ENCODE assay signal across 8 cellular contexts in genomic region chr17:1628856-1629646, GRCh38. TPM values are rescaled to one million over a fixed set of nuclear protein-coding genes. Genes with fewer than 3 reads are reported as not detected.
DNase-seq lines count a peak whose midpoint lies in the region; ATAC-seq and TF ChIP-seq lines count a peak whose summit lies in the region.

No MANE protein-coding gene starts in this region.

- DNase-seq in Calu3, result peak; percentile 81
- peak; percentile 87 for DNase-seq in IMR-90
- peak; percentile 79 for DNase-seq in activated T-cell treated with anti-CD3 and anti-CD28 coated beads for 4 hours
- DNase-seq in epithelial cell of esophagus (ENCODE audit: low read depth), result peak; percentile 93
- peak; percentile 95 to 97 (median 96) for DNase-seq in mucosa of descending colon
- peak; percentile 84 to 88 for DNase-seq in stimulated activated CD8-positive, alpha-beta memory T cell treated with anti-CD3 and anti-CD28 coated beads, Interleukin-2, amount 100 ng/mL, for 48 hours (ENCODE audit: low read depth in 2 of 2)

- peak overlapping the region; percentile 71 for H3K4me3 ChIP-seq in IMR-90 (ENCODE audit: insufficient read depth, low read depth, low read length)
- peak overlapping the region; percentile 97 for H3K4me3 ChIP-seq in OCI-LY3 (ENCODE audit: low read length)
- H3K4me3 ChIP-seq in epithelial cell of esophagus (ENCODE audit: low read length), result peak overlapping the region; percentile 73
- peak overlapping the region; percentile 50 for H3K4me3 ChIP-seq in mucosa of descending colon

- CTCF ChIA-PET in Calu3 (lab: Charles Lee), result interaction anchor here (1.0 to 3.2 kb wide), 3 partner anchors 10 to 55 kb away, joined by 3 to 54 read pairs (median 5); no protein-coding TSS in a partner anchor
- CTCF ChIA-PET in IMR-90 (lab: Yijun Ruan, JAX), result interaction anchor here (1.5 to 3.2 kb wide), 3 partner anchors 10 to 55 kb away, joined by 3 to 23 read pairs (median 6); partner anchors contain the start of gene RILP

- 1% methylated on average over 29 of the region's 84 CpGs; no CpG with 5 or more reads in 1 of the 2 experiments for WGBS in IMR-90 (ENCODE audit: extremely low coverage in 2 of 2, insufficient read length in 1 of 2), 2 experiments

- no peak overlapping the region for H2BK120ac ChIP-seq in IMR-90 (ENCODE audit: low read depth, low read length)

- H2BK5ac ChIP-seq in IMR-90 (ENCODE audit: low read depth, low read length, poor library complexity, severe bottlenecking), result peak overlapping the region; percentile 38

- H3K27me3 Mint-ChIP-seq in Calu3 (ENCODE audit: unreplicated experiment), result peaks cover 41% of the 10 kb centered on the region

- TF ChIP-seq CTCF in Calu3 (IDR thresholded peaks at IDR 0.05; ENCODE audit: unreplicated experiment) (no peak), IMR-90 (conservative IDR thresholded peaks at IDR 0.05; ENCODE audit: low read depth, low read length) (peak; percentile 42; the same call in 1 of the 2 replicates), OCI-LY3 (IDR thresholded peaks at IDR 0.05; ENCODE audit: low read depth, low read length) (peak; percentile 43), epithelial cell of esophagus (IDR thresholded peaks at IDR 0.05; ENCODE audit: insufficient read depth, low read depth, low read length, missing control alignments) (no peak), mucosa of descending colon (IDR thresholded peaks at IDR 0.05) (no peak)

- intact Hi-C loops in Calu3 (cut with micrococcal nuclease; ENCODE audit: unreplicated experiment), result no loop called here
- intact Hi-C loops in IMR-90 (cut with micrococcal nuclease), result loop anchor here (1.0 to 5.0 kb wide), 2 partner anchors 37 to 55 kb away; no protein-coding TSS in a partner anchor
- intact Hi-C loops in mucosa of descending colon (cut with DNase I, micrococcal nuclease), result loop anchor here in 1 of 2 donors (5.0 kb wide), 1 partner anchor 52 kb away; no protein-coding TSS in a partner anchor

- no peaks in the 10 kb centered on the region for H3K79me1 ChIP-seq in IMR-90 (ENCODE audit: low read depth in 1 of 2, low read length in 2 of 2)

- peak overlapping the region; percentile 9 for H3K23ac ChIP-seq in IMR-90 (ENCODE audit: low read depth, low read length)

- peak; percentile 41 for TF ChIP-seq RAD21 in IMR-90 (IDR thresholded peaks at IDR 0.05; ENCODE audit: low read length)

- peak overlapping the region; percentile 70 to 87; a peak in 3 of 4 replicates for H4K8ac ChIP-seq in IMR-90 (ENCODE audit: low read depth in 2 of 2, low read length in 2 of 2)

- in situ Hi-C loops in IMR-90 (cut with MboI; ENCODE audit: low sequenced_read_pairs), result no loop called here

- peak overlapping the region; percentile 65 for H4K5ac ChIP-seq in IMR-90 (ENCODE audit: low read depth, low read length)

- peak overlapping the region; percentile 33; the same call in 1 of the 2 replicates for H3K14ac ChIP-seq in IMR-90 (replicated peaks; ENCODE audit: low read depth, low read length)

- peak overlapping the region; percentile 51; the same call in 1 of the 2 replicates for H2AK5ac ChIP-seq in IMR-90 (ENCODE audit: low read depth, low read length)

- H3K27ac ChIP-seq in IMR-90 (ENCODE audit: insufficient read depth, low read length) (peak overlapping the region; percentile 64), OCI-LY3 (ENCODE audit: low read length) (peak overlapping the region; percentile 56)

- H3K9me1 ChIP-seq in IMR-90 (ENCODE audit: insufficient read depth, low read length), result no peaks in the 10 kb centered on the region

- TF ChIP-seq POLR2A in IMR-90 (IDR thresholded peaks at IDR 0.05; ENCODE audit: low read depth, low read length), result 0 out of 2 replicates have a peak, but pooled peaks have one; percentile 23

- H2AFZ ChIP-seq in IMR-90 (replicated peaks; ENCODE audit: low read length, poor library complexity) (peak overlapping the region; percentile 96), OCI-LY3 (ENCODE audit: low read depth, low read length) (peak overlapping the region; percentile 27; the same call in 1 of the 2 replicates)

- peak overlapping the region; percentile 7; the same call in 1 of the 2 replicates for H3K18ac ChIP-seq in IMR-90 (ENCODE audit: low read depth, low read length)

- H3K36me3 ChIP-seq in IMR-90 (ENCODE audit: control insufficient read depth, insufficient read depth, low read length) (no peaks in the 10 kb centered on the region), OCI-LY3 (replicated peaks; ENCODE audit: low read depth, low read length) (no peaks in the 10 kb centered on the region), mucosa of descending colon (ENCODE audit: low read depth) (peaks cover 3% of the 10 kb centered on the region)

- H3K56ac ChIP-seq in IMR-90 (ENCODE audit: extremely low read depth, insufficient read depth, low read length), result no peak overlapping the region

- ATAC-seq in GM21423 (IDR thresholded peaks at IDR 0.05; ENCODE audit: unreplicated experiment) (peak; percentile 42), IMR-90 (ENCODE audit: low read depth) (peak; percentile 85), mucosa of descending colon (peak; percentile 88)

- H3K9ac ChIP-seq in IMR-90 (ENCODE audit: low read depth, low read length) (peak overlapping the region; percentile 75), OCI-LY3 (ENCODE audit: low read length) (peak overlapping the region; percentile 81)

- H3K9me3 ChIP-seq in IMR-90 (ENCODE audit: control insufficient read depth, insufficient read depth, low read length), result no peaks in the 10 kb centered on the region
- no peaks in the 10 kb centered on the region for H3K9me3 ChIP-seq in OCI-LY3 (ENCODE audit: insufficient read depth, low read length)
- no peaks in the 10 kb centered on the region for H3K9me3 ChIP-seq in mucosa of descending colon

- no peak overlapping the region for H2BK20ac ChIP-seq in IMR-90 (ENCODE audit: low read depth, low read length)

- BruUV-seq in Calu3 (replicated peaks; lab: Mats Ljungman, UMichigan), result no TSS peak
- no TSS peak for BruUV-seq in IMR-90 (replicated peaks; lab: Mats Ljungman, UMichigan)

- POLR2A ChIA-PET in IMR-90 (lab: Charles Lee; ENCODE audit: unreplicated experiment), result interaction anchor here (0.6 kb wide), 1 partner anchor 370 kb away, joined by 4 read pairs; no protein-coding TSS in a partner anchor

- no peaks in the 10 kb centered on the region for H3K79me2 ChIP-seq in OCI-LY3 (ENCODE audit: low read length)

- H3K27ac Mint-ChIP-seq in Calu3 (ENCODE audit: unreplicated experiment), result peak overlapping the region; percentile 85

- H4K91ac ChIP-seq in IMR-90 (ENCODE audit: insufficient read depth, low read depth, low read length), result peak overlapping the region; percentile 47

- H2BK15ac ChIP-seq in IMR-90 (ENCODE audit: low read depth, low read length), result peak overlapping the region; percentile 41; the same call in 1 of the 3 replicates

- no peaks in the 10 kb centered on the region for H3K4me1 Mint-ChIP-seq in Calu3 (ENCODE audit: low read depth, unreplicated experiment)

- H3K9me3 Mint-ChIP-seq in Calu3 (ENCODE audit: low read depth, unreplicated experiment), result no peaks in the 10 kb centered on the region

- peaks cover 11% of the 10 kb centered on the region; the same call in 1 of the 2 replicates for H3K27me3 ChIP-seq in IMR-90 (ENCODE audit: control insufficient read depth, insufficient read depth, low read length)
- H3K27me3 ChIP-seq in OCI-LY3 (ENCODE audit: low read depth, low read length), result peaks cover 3% of the 10 kb centered on the region

- H3K4me2 ChIP-seq in IMR-90 (ENCODE audit: low read depth, low read length) (peak overlapping the region; percentile 98), OCI-LY3 (ENCODE audit: low read length) (peak overlapping the region; percentile 99)

- peaks cover 16% of the 10 kb centered on the region for H3K36me3 Mint-ChIP-seq in Calu3 (ENCODE audit: insufficient read depth, unreplicated experiment)

- H3K4ac ChIP-seq in IMR-90 (ENCODE audit: low read depth, low read length), result peak overlapping the region; percentile 44

- H2AK9ac ChIP-seq in IMR-90 (replicated peaks; ENCODE audit: low read depth, low read length, poor library complexity), result peak overlapping the region; percentile 67

- no peaks in the 10 kb centered on the region for H4K20me1 ChIP-seq in IMR-90 (ENCODE audit: insufficient read depth, low read length)
- H4K20me1 ChIP-seq in OCI-LY3 (ENCODE audit: insufficient read depth, low read length), result no peaks in the 10 kb centered on the region

- peaks cover 5% of the 10 kb centered on the region for H3K4me1 ChIP-seq in IMR-90 (ENCODE audit: control insufficient read depth, insufficient read depth, low read length)
- H3K4me1 ChIP-seq in OCI-LY3 (ENCODE audit: low read length), result peaks cover 25% of the 10 kb centered on the region
- peaks cover 6% of the 10 kb centered on the region for H3K4me1 ChIP-seq in mucosa of descending colon (ENCODE audit: low read depth)

- H3K4me3 Mint-ChIP-seq in Calu3 (ENCODE audit: low read depth, unreplicated experiment), result peak overlapping the region; percentile 85

- dilution Hi-C loops in IMR-90 (cut with HindIII; ENCODE audit: low sequenced_read_pairs, unreplicated experiment), result no loop called here

TF ChIP-seq in IMR-90, 13 proteins besides CTCF, POLR2A, EP300 and RAD21 (continues in another document):
- TF ChIP-seq SMC3 (IDR thresholded peaks at IDR 0.05; ENCODE audit: low read depth, low read length) (peak; percentile 9; the same call in 1 of the 2 replicates), MAZ (IDR thresholded peaks at IDR 0.05; ENCODE audit: borderline replicate concordance, low read depth, low read length) (peak; percentile 61; the same call in 1 of the 2 replicates)

RNA-seq across cellular contexts. Expression of gene SLC43A2, which starts 0.4 kb away (rescaled TPM):
- 3.3 TPM in 2 replicates for total RNA-seq in Calu3 (2022)
- total RNA-seq in IMR-90 (2012; rRNA removed), result 3.3 and 3.8 TPM in 2 replicates
- polyA plus RNA-seq in IMR-90 (2012; rRNA removed), result 9.0 and 10.3 TPM in 2 replicates
- 6.7 and 12.6 TPM in 2 replicates for polyA plus RNA-seq in IMR-90 (2012; cell fraction: cytosol; rRNA removed)
- polyA plus RNA-seq in IMR-90 (2012; cell fraction: nucleus; rRNA removed; ENCODE audit: low replicate concordance), result 6.9 and 14.7 TPM in 2 replicates
- 10 to 100 TPM; 12.7 to 30.8 (median 23.7) TPM for total RNA-seq in mucosa of descending colon

RNA-seq across cellular contexts. Expression of gene SCARF1, which starts 16.5 kb away (rescaled TPM):
- 0.14 and 0.37 TPM in 2 replicates for total RNA-seq in Calu3 (2022)
- 0.18 and 0.28 TPM in 2 replicates for total RNA-seq in IMR-90 (2012; rRNA removed)
- 0.34 and 0.43 TPM in 2 replicates for polyA plus RNA-seq in IMR-90 (2012; rRNA removed)
- 0.13 and 0.40 TPM in 2 replicates for polyA plus RNA-seq in IMR-90 (2012; cell fraction: cytosol; rRNA removed)
- polyA plus RNA-seq in IMR-90 (2012; cell fraction: nucleus; rRNA removed; ENCODE audit: low replicate concordance), result 2.4 and 4.2 TPM in 2 replicates
- total RNA-seq in mucosa of descending colon, result 10 to 100 TPM; 13.1 to 17.8 (median 14.8) TPM

RNA-seq across cellular contexts. Expression of gene RILP, which starts 20.6 kb away (rescaled TPM):
- total RNA-seq in Calu3 (2022) (1.8 and 3.2 TPM in 2 replicates), IMR-90 (2012; rRNA removed) (3.9 TPM in 2 replicates), mucosa of descending colon (10 to 100 TPM; 33.3 to 71.6 (median 41.0) TPM)
- 6.0 and 7.3 TPM in 2 replicates for polyA plus RNA-seq in IMR-90 (2012; rRNA removed)
- 4.0 and 6.5 TPM in 2 replicates for polyA plus RNA-seq in IMR-90 (2012; cell fraction: cytosol; rRNA removed)
- 9.0 and 11.3 TPM in 2 replicates for polyA plus RNA-seq in IMR-90 (2012; cell fraction: nucleus; rRNA removed; ENCODE audit: low replicate concordance)

RNA-seq across cellular contexts. Expression of gene PRPF8, which starts 55.6 kb away (rescaled TPM):
- total RNA-seq in Calu3 (2022) (182 and 206 TPM in 2 replicates), IMR-90 (2012; rRNA removed) (113 and 141 TPM in 2 replicates), mucosa of descending colon (100 to 1,000 TPM; 214 to 238 (median 222) TPM)
- 160 and 167 TPM in 2 replicates for polyA plus RNA-seq in IMR-90 (2012; rRNA removed)
- 63.5 and 106 TPM in 2 replicates for polyA plus RNA-seq in IMR-90 (2012; cell fraction: cytosol; rRNA removed)
- 249 and 303 TPM in 2 replicates for polyA plus RNA-seq in IMR-90 (2012; cell fraction: nucleus; rRNA removed; ENCODE audit: low replicate concordance)

Comparison
In these comparisons a context has a peak if more than half of its experiments do, and no peak if none do; other contexts are left out.
1. Peak in every context shown above with its lines: DNase-seq, ATAC-seq, H3K4me3 ChIP-seq and H3K27ac ChIP-seq.
2. CTCF ChIP-seq: peak in IMR-90 (single experiment) and OCI-LY3 (single experiment); none in Calu3 (single experiment), epithelial cell of esophagus (single experiment) and mucosa of descending colon (single experiment).
3. RNA of gene SCARF1, which starts 16.5 kb away (total RNA-seq): 13.1 to 17.8 TPM in mucosa of descending colon; 0.18 to 0.28 TPM in IMR-90 and 0.14 to 0.37 TPM in Calu3; every median in the first group is over 10 times any median in the second.